Comparison of ENCODE assay signal across 15 cellular contexts in genomic region chr2:221758076-221758475, GRCh38.
"Had no signal": no experiment of that assay in that cellular context is flagged by ENCODE, and none has a peak within 500 bp of the region (broad histone marks: within the 10 kb centered on the region; RNA-seq: fewer than 3 reads in every experiment).

No MANE protein-coding gene starts in this region.

- H3K36me3 Mint-ChIP-seq: activated CD4-positive, alpha-beta memory T cell treated with anti-CD3 and anti-CD28 coated beads for 36 hours; activated naive CD8-positive, alpha-beta T cell; brain; natural killer cell; stimulated activated memory B cell treated with anti-CD40 and anti-IgM and Interleukin-4, amounts not matched to agents 10 μg/mL and 1 μg/mL and 100 μg/mL, for 72 hours had no signal

- H3K4me1 Mint-ChIP-seq: brain; natural killer cell; stimulated activated memory B cell treated with anti-CD40 and anti-IgM and Interleukin-4, amounts not matched to agents 10 μg/mL and 1 μg/mL and 100 μg/mL, for 72 hours had no signal

- DNase-seq: activated CD4-positive, alpha-beta memory T cell treated with anti-CD3 and anti-CD28 coated beads for 36 hours; activated CD4-positive, alpha-beta T cell treated with anti-CD3 and anti-CD28 coated beads for 1 hour; activated gamma-delta T cell; activated T-cell treated with anti-CD3 and anti-CD28 coated beads, Interleukin-2, amount 50 U/mL, for 48 hours; effector memory CD8-positive, alpha-beta T cell; islet precursor cell; mammary epithelial cell; natural killer cell; transverse colon had no signal

- H3K27me3 Mint-ChIP-seq: activated CD4-positive, alpha-beta memory T cell treated with anti-CD3 and anti-CD28 coated beads for 36 hours; activated naive CD8-positive, alpha-beta T cell; dendritic cell treated with granulocyte-macrophage colony-stimulating factor and Interleukin-4, amounts not matched to agents 40 ng/mL and 50 ng/mL, for 4 days; effector memory CD8-positive, alpha-beta T cell; stimulated activated memory B cell treated with anti-CD40 and anti-IgM and Interleukin-4, amounts not matched to agents 10 μg/mL and 1 μg/mL and 100 μg/mL, for 72 hours had no signal

- ATAC-seq: effector memory CD8-positive, alpha-beta T cell; gastroesophageal sphincter; left lobe of liver; natural killer cell; stimulated activated memory B cell treated with anti-CD40 and anti-IgM and Interleukin-4, amounts not matched to agents 10 μg/mL and 1 μg/mL and 100 μg/mL, for 72 hours had no signal

- H3K27ac Mint-ChIP-seq: activated CD4-positive, alpha-beta memory T cell treated with anti-CD3 and anti-CD28 coated beads for 36 hours; activated naive CD8-positive, alpha-beta T cell; brain; dendritic cell treated with granulocyte-macrophage colony-stimulating factor and Interleukin-4, amounts not matched to agents 40 ng/mL and 50 ng/mL, for 4 days; effector memory CD8-positive, alpha-beta T cell; natural killer cell; stimulated activated memory B cell treated with anti-CD40 and anti-IgM and Interleukin-4, amounts not matched to agents 10 μg/mL and 1 μg/mL and 100 μg/mL, for 72 hours had no signal

- H3K4me3 Mint-ChIP-seq: activated CD4-positive, alpha-beta memory T cell treated with anti-CD3 and anti-CD28 coated beads for 36 hours; activated naive CD8-positive, alpha-beta T cell; brain; dendritic cell treated with granulocyte-macrophage colony-stimulating factor and Interleukin-4, amounts not matched to agents 40 ng/mL and 50 ng/mL, for 4 days; effector memory CD8-positive, alpha-beta T cell; natural killer cell; stimulated activated memory B cell treated with anti-CD40 and anti-IgM and Interleukin-4, amounts not matched to agents 10 μg/mL and 1 μg/mL and 100 μg/mL, for 72 hours had no signal
